ENCODE assay signal across 8 cellular contexts in the genomic region with DNA sequence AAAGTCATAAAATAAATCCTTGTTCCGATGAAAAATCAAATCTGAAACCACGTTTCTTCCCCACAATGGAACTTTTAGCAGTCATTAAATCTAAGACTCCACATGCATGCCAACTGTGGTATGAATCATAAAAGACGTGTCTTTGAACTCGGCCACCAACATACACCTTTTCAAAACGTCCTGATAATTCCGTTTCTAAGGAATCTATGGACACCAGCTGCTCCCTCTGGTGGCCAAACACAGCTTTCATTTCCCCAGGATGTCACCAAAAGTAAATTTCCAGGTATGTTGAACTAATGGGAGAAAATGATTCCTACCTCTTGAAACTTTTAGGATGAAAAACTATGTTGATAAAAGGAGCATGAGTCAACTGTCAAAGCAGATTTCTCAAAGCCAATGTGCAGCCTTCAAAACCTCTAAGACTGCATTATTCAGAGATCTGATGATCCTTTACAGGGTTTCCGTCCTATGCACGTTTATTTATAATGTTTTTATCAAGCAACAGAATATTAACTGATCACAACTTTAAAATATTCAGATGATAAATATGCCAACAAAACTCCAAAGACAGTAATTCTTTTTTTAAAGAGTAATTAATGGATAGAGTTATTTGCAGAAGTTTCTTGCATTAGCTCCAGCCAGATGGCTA.
A peak's percentile ranks its signal among the peaks of the same experiment; 100 is the strongest.
DNase-seq lines count a peak whose midpoint lies in the region; ATAC-seq lines count a peak whose summit lies in the region.

No MANE protein-coding gene starts in this region.

- H3K14ac ChIP-seq in mesenchymal stem cell (ENCODE audit: low read length in 2 of 2), result no peak overlapping the region

- H2AFZ ChIP-seq in mesenchymal stem cell (ENCODE audit: low read depth, low read length), result no peak overlapping the region

- peaks cover 9 to 33% of the 10 kb centered on the region in 2 experiments for H3K36me3 ChIP-seq in mesenchymal stem cell (ENCODE audit: control insufficient read depth in 1 of 2, insufficient read depth in 2 of 2, low read depth in 1 of 2, low read length in 2 of 2)

- no peak for ATAC-seq in activated T-cell treated with anti-CD3 and anti-CD28 coated beads, Interleukin-2, amount 50 U/mL, for 72 hours (replicated peaks in 1 of 2)
- ATAC-seq in HG03025 (IDR thresholded peaks at IDR 0.05; ENCODE audit: low FRiP score, unreplicated experiment) (no peak), HG03378 (IDR thresholded peaks at IDR 0.05; ENCODE audit: unreplicated experiment) (no peak)

- H3K27me3 Mint-ChIP-seq in activated T-cell treated with anti-CD3 and anti-CD28 coated beads, Interleukin-2, amount 50 U/mL, for 72 hours (ENCODE audit: low read depth), result no peaks in the 10 kb centered on the region

- peaks cover 12% of the 10 kb centered on the region for H3K4me1 Mint-ChIP-seq in activated T-cell treated with anti-CD3 and anti-CD28 coated beads, Interleukin-2, amount 50 U/mL, for 72 hours (ENCODE audit: low read depth)

- H3K9me3 Mint-ChIP-seq in activated T-cell treated with anti-CD3 and anti-CD28 coated beads, Interleukin-2, amount 50 U/mL, for 72 hours, result peaks cover 0 to 1% of the 10 kb centered on the region in 2 donors

- no peak overlapping the region for H4K8ac ChIP-seq in mesenchymal stem cell (ENCODE audit: low read length)

- H3K36me3 Mint-ChIP-seq in activated T-cell treated with anti-CD3 and anti-CD28 coated beads, Interleukin-2, amount 50 U/mL, for 72 hours (ENCODE audit: insufficient read depth in 2 of 2), result peaks cover 4 to 16% of the 10 kb centered on the region in 2 donors

- no peaks in the 10 kb centered on the region for H3K4me1 ChIP-seq in mesenchymal stem cell (ENCODE audit: control insufficient read depth, insufficient read depth, low read depth, low read length)

- peak; percentile 11 for DNase-seq in DMS79 treated with DMSO at 0.1 percent for 48 hours (lab: John Stamatoyannopoulos, UW)
- DNase-seq in DMS79 (lab: John Stamatoyannopoulos, UW), result no peak
- DNase-seq in NCI-H1694 (lab: John Stamatoyannopoulos, UW), result peak; percentile 8
- DNase-seq in cerebellar cortex (ENCODE audit: low spot score), result peak; percentile 77
- DNase-seq in mesenchymal stem cell, result peak; percentile 52
- DNase-seq in activated T-cell treated with anti-CD3 and anti-CD28 coated beads, Interleukin-2, amount 50 U/mL, for 72 hours, result no peak

- no peak overlapping the region for H3K18ac ChIP-seq in mesenchymal stem cell (ENCODE audit: low read depth in 1 of 2, low read length in 2 of 2)

- H3K4me2 ChIP-seq in mesenchymal stem cell (ENCODE audit: low read length, poor library complexity, severe bottlenecking), result peak overlapping the region; percentile 4

- H2BK5ac ChIP-seq in mesenchymal stem cell (ENCODE audit: low read depth, low read length, poor library complexity, severe bottlenecking), result no peak overlapping the region

- H3K27me3 ChIP-seq in mesenchymal stem cell (ENCODE audit: control insufficient read depth in 1 of 2, insufficient read depth in 1 of 2, low read length in 2 of 2), result no peaks in the 10 kb centered on the region

- H3K79me1 ChIP-seq in mesenchymal stem cell (replicated peaks; ENCODE audit: low read length, poor library complexity, severe bottlenecking), result peaks cover 5% of the 10 kb centered on the region

- H4K91ac ChIP-seq in mesenchymal stem cell (ENCODE audit: low read length), result no peak overlapping the region

- 42% methylated on average over 6 of the region's 8 CpGs for WGBS in mesenchymal stem cell

- H3K4me3 Mint-ChIP-seq in activated T-cell treated with anti-CD3 and anti-CD28 coated beads, Interleukin-2, amount 50 U/mL, for 72 hours, result no peak overlapping the region

- H2AK5ac ChIP-seq in mesenchymal stem cell (ENCODE audit: low read length, severe bottlenecking), result no peak overlapping the region

- H3K9me3 ChIP-seq in mesenchymal stem cell (ENCODE audit: control insufficient read depth, low read length), result no peaks in the 10 kb centered on the region

- no peak overlapping the region for H3K27ac ChIP-seq in mesenchymal stem cell (ENCODE audit: low read length, poor library complexity, severe bottlenecking)

- H3K23ac ChIP-seq in mesenchymal stem cell (ENCODE audit: low read length in 2 of 2), result no peak overlapping the region

- H3K27ac Mint-ChIP-seq in activated T-cell treated with anti-CD3 and anti-CD28 coated beads, Interleukin-2, amount 50 U/mL, for 72 hours, result no peak overlapping the region

- H3K9ac ChIP-seq in mesenchymal stem cell (ENCODE audit: low read length), result peak overlapping the region; percentile 33

- peak overlapping the region in 1 of 2 experiments; percentile 64 for H3K4me3 ChIP-seq in mesenchymal stem cell (ENCODE audit: insufficient read depth in 1 of 2, low read depth in 1 of 2, low read length in 2 of 2)

- H2BK15ac ChIP-seq in mesenchymal stem cell (ENCODE audit: low read depth, poor library complexity, severe bottlenecking), result no peak overlapping the region

- no peak overlapping the region for H3K4ac ChIP-seq in mesenchymal stem cell (ENCODE audit: low read depth in 1 of 2, low read length in 2 of 2)

- no peak overlapping the region for H2BK12ac ChIP-seq in mesenchymal stem cell (ENCODE audit: low read length in 2 of 2)

- H2BK120ac ChIP-seq in mesenchymal stem cell (ENCODE audit: low read depth, low read length), result no peak overlapping the region

Comparison
In these comparisons a context has a peak if more than half of its experiments do, and no peak if none do; other contexts are left out.
1. DNase-seq: peak in DMS79 treated with DMSO at 0.1 percent for 48 hours (single experiment), NCI-H1694 (single experiment), cerebellar cortex (single experiment) and mesenchymal stem cell (single experiment); none in DMS79 (single experiment) and activated T-cell treated with anti-CD3 and anti-CD28 coated beads, Interleukin-2, amount 50 U/mL, for 72 hours (0 of 2).